Comparison of ENCODE assay signal across 12 cellular contexts in the genomic region with DNA sequence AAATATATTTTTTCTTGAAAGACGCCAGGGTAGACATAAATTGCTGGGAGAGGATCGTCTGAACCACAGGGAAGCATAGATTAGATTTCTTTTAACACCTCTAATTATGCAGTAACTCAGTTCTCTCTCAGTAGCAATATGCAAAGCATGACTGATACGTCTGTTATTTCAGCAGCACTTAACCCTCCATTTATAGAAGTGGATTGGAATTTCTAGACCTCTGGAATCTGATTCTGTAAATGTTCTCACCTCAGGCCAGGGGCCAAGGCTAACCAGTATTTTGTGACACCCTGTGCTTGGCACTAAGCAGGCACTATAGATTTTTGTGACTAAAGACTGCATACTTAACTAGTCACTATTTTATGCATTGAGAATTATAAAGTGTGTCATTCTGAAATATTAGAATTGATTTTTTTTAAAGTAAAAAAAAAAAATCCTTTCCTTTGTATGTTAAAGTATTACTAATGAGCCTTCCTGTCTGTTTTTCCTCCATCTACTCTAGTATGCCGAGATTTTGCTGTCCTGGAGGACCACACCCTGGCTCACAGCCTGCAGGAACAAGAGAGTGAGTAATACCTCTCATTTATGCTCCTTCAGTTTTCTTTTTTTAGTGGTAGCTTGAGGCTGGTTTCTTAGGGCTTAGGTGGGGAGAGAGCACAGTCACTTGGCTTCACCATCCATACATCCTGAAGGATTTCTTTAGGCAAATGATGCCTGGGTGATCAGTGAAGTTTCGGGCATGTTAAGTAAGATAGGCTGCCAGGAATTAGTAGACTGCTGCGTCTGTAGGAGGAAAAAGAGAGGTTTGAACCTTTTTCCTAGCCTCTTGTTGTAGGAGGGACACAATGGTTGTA. TPM values are rescaled to one million over a fixed set of nuclear protein-coding genes. Genes with fewer than 3 reads are reported as not detected.
DNase-seq lines count a peak whose midpoint lies in the region; ATAC-seq, FAIRE-seq and TF ChIP-seq lines count a peak whose summit lies in the region.
"Had no signal": no experiment of that assay in that cellular context is flagged by ENCODE, and none has a peak within 500 bp of the region (broad histone marks: within the 10 kb centered on the region; RNA-seq: fewer than 3 reads in every experiment).

No MANE protein-coding gene starts in this region.

- TF ChIP-seq EP300 in SK-N-SH (IDR thresholded peaks at IDR 0.05; ENCODE audit: borderline replicate concordance in 1 of 2, low read depth in 1 of 2, low read length in 1 of 2), result no peak

- intact Hi-C loops in heart left ventricle (cut with DNase I) (no loop called here), gastrocnemius medialis (cut with DNase I; ENCODE audit: low total_unique reads) (no loop called here)

- POLR2A ChIA-PET in SK-N-SH (lab: Yijun Ruan, JAX), result no interaction called here

- peaks cover 8% of the 10 kb centered on the region for H3F3A ChIP-seq in SK-N-SH (replicated peaks; ENCODE audit: insufficient read depth)

- FAIRE-seq in GM19239 (lab: Jason Lieb, UNC), result peak; percentile 66

- peak overlapping the region; percentile 31 for H3K4me2 ChIP-seq in SK-N-SH

- H2AFZ ChIP-seq in SK-N-SH (ENCODE audit: low read depth), result no peak overlapping the region
- H2AFZ ChIP-seq: parathyroid adenoma had no signal

- peaks cover 55% of the 10 kb centered on the region for H3K79me2 ChIP-seq in SK-N-SH (ENCODE audit: insufficient read depth)

- TF ChIP-seq CTCF in SK-N-SH (IDR thresholded peaks at IDR 0.05) (no peak), heart left ventricle (IDR thresholded peaks at IDR 0.05) (no peak), gastrocnemius medialis (IDR thresholded peaks at IDR 0.05 in 4 of 5, conservative IDR thresholded peaks at IDR 0.05 in 1 of 5) (no peak)

- DNase-seq in GM19239 (ENCODE audit: insufficient read length, low spot score), result no peak
- DNase-seq in SK-N-SH, result no peak
- DNase-seq in heart left ventricle, result peak in 4 of 5 donors; percentile 13 to 62 (median 41)
- DNase-seq in gastrocnemius medialis, result no peak
- no peak for DNase-seq in NCI-H1105 (lab: John Stamatoyannopoulos, UW)
- DNase-seq in activated gamma-delta T cell (lab: John Stamatoyannopoulos, UW), result no peak
- DNase-seq: activated CD4-positive, alpha-beta T cell treated with anti-CD3 and anti-CD28 coated beads, Interleukin-2, amount 50 U/mL, for 1 hour; NCI-H187 had no signal

- ATAC-seq in heart left ventricle (peak; percentile 75 to 77 (median 76)), gastrocnemius medialis (peak; percentile 58 to 59), HG02759 (IDR thresholded peaks at IDR 0.05; ENCODE audit: unreplicated experiment) (no peak), HG03095 (IDR thresholded peaks at IDR 0.05; ENCODE audit: unreplicated experiment) (no peak)

- H3K27ac ChIP-seq in SK-N-SH (ENCODE audit: low read depth in 2 of 2, low read length in 1 of 2) (peak overlapping the region; percentile 44 to 55; a peak in 3 of 4 replicates), heart left ventricle (peak overlapping the region in 11 of 12 donors; percentile 20 to 66 (median 55)), gastrocnemius medialis (peak overlapping the region in 1 of 4 donors; percentile 32)
- H3K27ac ChIP-seq: parathyroid adenoma had no signal

- H3K9me3 ChIP-seq in SK-N-SH, result no peaks in the 10 kb centered on the region
- H3K9me3 ChIP-seq in heart left ventricle, result no peaks in the 10 kb centered on the region
- H3K9me3 ChIP-seq in gastrocnemius medialis, result no peaks in the 10 kb centered on the region

- in situ Hi-C loops in gastrocnemius medialis (cut with MboI; ENCODE audit: low sequenced_read_pairs in 4 of 4), result no loop called here

- H3K27me3 ChIP-seq in SK-N-SH (ENCODE audit: insufficient read depth), result no peaks in the 10 kb centered on the region
- no peaks in the 10 kb centered on the region for H3K27me3 ChIP-seq in heart left ventricle
- no peaks in the 10 kb centered on the region for H3K27me3 ChIP-seq in gastrocnemius medialis

- no peaks in the 10 kb centered on the region for H3K9me2 ChIP-seq in SK-N-SH

- peaks cover 5% of the 10 kb centered on the region for H4K20me1 ChIP-seq in SK-N-SH (ENCODE audit: insufficient read depth)

- H3K4me1 ChIP-seq in SK-N-SH (ENCODE audit: control insufficient read depth in 1 of 2, insufficient read depth in 2 of 2, low read depth in 1 of 2, low read length in 1 of 2) (peaks cover 0 to 21% of the 10 kb centered on the region in 2 experiments; a peak in 2 of 4 replicates), heart left ventricle (peaks cover 3 to 68% (median 42%) of the 10 kb centered on the region in 12 donors), gastrocnemius medialis (peaks cover 46 to 54% of the 10 kb centered on the region in 2 donors)

- no peak overlapping the region for H3K4me3 ChIP-seq in SK-N-SH (ENCODE audit: low read depth in 2 of 2, low read length in 1 of 2)
- peak overlapping the region in 5 of 12 donors; percentile 2 to 38 (median 28) for H3K4me3 ChIP-seq in heart left ventricle
- no peak overlapping the region for H3K4me3 ChIP-seq in gastrocnemius medialis

- TF ChIP-seq RAD21 in SK-N-SH (IDR thresholded peaks at IDR 0.05; ENCODE audit: low read length), result no peak

- peak overlapping the region; percentile 9; the same call in 1 of the 2 replicates for H3K9ac ChIP-seq in SK-N-SH
- H3K9ac ChIP-seq: parathyroid adenoma had no signal

- H3K36me3 ChIP-seq in SK-N-SH (replicated peaks in 1 of 2; ENCODE audit: control insufficient read depth in 1 of 2, insufficient read depth in 2 of 2, low read length in 1 of 2) (peaks cover 40 to 41% of the 10 kb centered on the region in 2 experiments), heart left ventricle (peaks cover 0 to 46% (median 41%) of the 10 kb centered on the region in 9 donors), gastrocnemius medialis (peaks cover 0 to 37% of the 10 kb centered on the region in 2 donors)

- WGBS in SK-N-SH (ENCODE audit: low lambda C conversion rate), result 70% methylated on average over 6 of the region's 6 CpGs
- 38 to 43% (median 41%) methylated on average over 6 of the region's 6 CpGs for WGBS in heart left ventricle, 4 donors

- CTCF ChIA-PET in SK-N-SH (lab: Yijun Ruan, JAX), result no interaction called here

- TF ChIP-seq POLR2A in heart left ventricle (IDR thresholded peaks at IDR 0.05) (no peak), gastrocnemius medialis (IDR thresholded peaks at IDR 0.05) (no peak)

TF ChIP-seq in SK-N-SH, 30 proteins besides CTCF, POLR2A, EP300 and RAD21:
- TF ChIP-seq FOSL2 (IDR thresholded peaks at IDR 0.05; ENCODE audit: borderline replicate concordance, low read depth) (peak; percentile 6; the same call in 1 of the 2 replicates), RCOR1 (IDR thresholded peaks at IDR 0.05; ENCODE audit: low read length) (no peak)

RNA-seq across cellular contexts. Expression of a gene that starts 26.5 kb away (rescaled TPM):
- polyA plus RNA-seq in SK-N-SH (2012; rRNA removed), result 0.03 and 0.23 TPM in 2 replicates
- polyA plus RNA-seq in SK-N-SH (2012; cell fraction: cytosol; rRNA removed), result 0.07 and 0.21 TPM in 2 replicates
- polyA plus RNA-seq in SK-N-SH (2012; cell fraction: nucleus; rRNA removed), result 0.21 and 0.42 TPM in 2 replicates
- total RNA-seq in heart left ventricle, result 1 to 10 TPM in 1 of 9 donors, under 1 TPM in 1, not detected in 7; 0.43 to 1.1 TPM
- polyA plus RNA-seq in heart left ventricle, result under 1 TPM in 1 of 2 donors, not detected in 1; 0.17 TPM
- not detected for total RNA-seq in gastrocnemius medialis
- total RNA-seq: temporal lobe had no signal

RNA-seq across cellular contexts. Expression of a gene that starts 27.6 kb away (rescaled TPM):
- polyA plus RNA-seq in SK-N-SH (2012; rRNA removed) (21.9 and 23.6 TPM in 2 replicates), heart left ventricle (10 to 100 TPM; 16.1 to 49.5 TPM)
- 28.2 and 33.5 TPM in 2 replicates for polyA plus RNA-seq in SK-N-SH (2012; cell fraction: cytosol; rRNA removed)
- polyA plus RNA-seq in SK-N-SH (2012; cell fraction: nucleus; rRNA removed), result 15.1 and 22.2 TPM in 2 replicates
- total RNA-seq in heart left ventricle (10 to 100 TPM; 42.9 to 75.7 (median 57.1) TPM), gastrocnemius medialis (10 to 100 TPM; 45.0 to 69.9 (median 64.2) TPM)

Comparison
In these comparisons a context has a peak if more than half of its experiments do, and no peak if none do; other contexts are left out.
1. DNase-seq: peak in heart left ventricle (4 of 5); none in GM19239 (single experiment), SK-N-SH (single experiment), gastrocnemius medialis (0 of 2), NCI-H1105 (single experiment) and activated gamma-delta T cell (single experiment).
2. ATAC-seq: peak in heart left ventricle (4 of 4) and gastrocnemius medialis (2 of 2); none in HG02759 (single experiment) and HG03095 (single experiment).